In the genomic region with DNA sequence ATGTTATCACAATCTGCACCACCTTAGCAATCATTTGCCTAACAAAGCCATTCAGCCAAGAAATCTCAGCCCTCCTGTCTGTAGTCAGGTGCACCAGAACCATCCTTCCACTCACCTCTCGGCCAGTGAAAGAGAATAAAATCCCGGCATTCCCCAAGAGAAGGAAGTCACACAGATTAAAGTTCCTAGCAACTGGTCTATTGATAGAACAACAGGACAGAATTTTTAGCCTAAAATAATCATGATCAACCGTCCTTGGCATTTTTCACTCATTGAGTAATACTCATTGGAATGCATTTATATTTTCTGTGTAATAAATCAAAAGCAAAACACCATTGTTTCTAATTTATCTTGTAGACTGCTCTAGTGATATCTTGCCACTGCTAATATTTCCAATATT, we compare ENCODE assay signal across 27 cellular contexts.
A peak's percentile ranks its signal among the peaks of the same experiment; 100 is the strongest.
DNase-seq lines count a peak whose midpoint lies in the region; ATAC-seq and TF ChIP-seq lines count a peak whose summit lies in the region.
"Had no signal": no experiment of that assay in that cellular context is flagged by ENCODE, and none has a peak within 500 bp of the region (broad histone marks: within the 10 kb centered on the region; RNA-seq: fewer than 3 reads in every experiment).

No MANE protein-coding gene starts in this region.

- ATAC-seq in GM21737 (IDR thresholded peaks at IDR 0.05; ENCODE audit: unreplicated experiment): no peak
- ATAC-seq: activated naive CD4-positive, alpha-beta T cell treated with anti-CD3 and anti-CD28 coated beads, Interleukin-2, amount 50 U/mL, for 72 hours; left lobe of liver had no signal

- no peaks in the 10 kb centered on the region for H3K36me3 Mint-ChIP-seq in HFFc6 (ENCODE audit: low read depth)
- H3K36me3 Mint-ChIP-seq: activated naive CD4-positive, alpha-beta T cell treated with anti-CD3 and anti-CD28 coated beads, Interleukin-2, amount 50 U/mL, for 72 hours; CD4-positive, CD25-positive, alpha-beta regulatory T cell had no signal

- H3K9me3 Mint-ChIP-seq in HFFc6: no peaks in the 10 kb centered on the region
- H3K9me3 Mint-ChIP-seq: activated B cell treated with CpG ODN at 0.5 μM for 24 hours; activated naive CD4-positive, alpha-beta T cell treated with anti-CD3 and anti-CD28 coated beads, Interleukin-2, amount 50 U/mL, for 72 hours; T-helper 2 cell treated with Interferon-gamma antibody and Interleukin-4, amounts not matched to agents 5 μg/mL and 100 μg/mL, for 36 hours had no signal

- H3K4me3 ChIP-seq in brain microvascular endothelial cell (ENCODE audit: low read depth, low read length): no peak overlapping the region
- H3K4me3 ChIP-seq: breast epithelium, esophagus squamous epithelium, prostate gland, spleen, suprapubic skin had no signal

- H3K27me3 ChIP-seq in brain microvascular endothelial cell (replicated peaks): no peaks in the 10 kb centered on the region

- peak; percentile 42 for DNase-seq in A172 (ENCODE audit: low spot score)
- DNase-seq in HFFc6: peak; percentile 70
- DNase-seq in brain microvascular endothelial cell: peak; percentile 27
- DNase-seq in hepatic stellate cell (ENCODE audit: low spot score): peak; percentile 70
- no peak for DNase-seq in amygdala (lab: John Stamatoyannopoulos, UW)
- no peak for DNase-seq in KBM-7
- DNase-seq in stimulated activated CD4-positive, alpha-beta T cell treated with anti-CD3 and anti-CD28 coated beads, Interleukin-12 subunit alpha, Interleukin-12 subunit beta, amount 100 ng/mL, for 4 hours: no peak
- DNase-seq: activated B cell treated with CpG ODN at 0.5 μM for 24 hours; activated T-cell treated with anti-CD3 and anti-CD28 coated beads, Interleukin-2, amount 50 U/mL, for 48 hours; CD4-positive, CD25-positive, alpha-beta regulatory T cell; DND-41; esophagus squamous epithelium; H7; midbrain; NCI-H2081; NCI-H524; OCI-M1; spleen had no signal

- TF ChIP-seq CTCF in HFFc6 (IDR thresholded peaks at IDR 0.05): no peak
- no peak for TF ChIP-seq CTCF in brain microvascular endothelial cell (IDR thresholded peaks at IDR 0.05; ENCODE audit: low read depth, low read length, missing control alignments)

- H3K4me3 Mint-ChIP-seq in HFFc6: peak overlapping the region; percentile 65
- H3K4me3 Mint-ChIP-seq: activated B cell treated with CpG ODN at 0.5 μM for 24 hours; CD4-positive, CD25-positive, alpha-beta regulatory T cell; neural crest cell; T-helper 2 cell treated with Interferon-gamma antibody and Interleukin-4, amounts not matched to agents 5 μg/mL and 100 μg/mL, for 36 hours had no signal

- H3K4me1 Mint-ChIP-seq in HFFc6 (ENCODE audit: low read depth): peaks cover 22% of the 10 kb centered on the region
- H3K4me1 Mint-ChIP-seq: activated B cell treated with CpG ODN at 0.5 μM for 24 hours; CD4-positive, CD25-positive, alpha-beta regulatory T cell had no signal

- in situ Hi-C loops in brain microvascular endothelial cell (cut with HindIII; ENCODE audit: low pct_ligation_motif_present, low sequenced_read_pairs): no loop called here
- in situ Hi-C loops in KBM-7 (cut with MboI; ENCODE audit: low pct_unique_long_range_greater_than_20kb, low sequenced_read_pairs): no loop called here

- H3K27ac ChIP-seq in brain microvascular endothelial cell: no peak overlapping the region
- H3K27ac ChIP-seq: 22Rv1, breast epithelium, esophagus squamous epithelium, prostate gland, spleen, suprapubic skin had no signal

- no peaks in the 10 kb centered on the region for H3K36me3 ChIP-seq in brain microvascular endothelial cell (replicated peaks)
- H3K36me3 ChIP-seq: breast epithelium, esophagus squamous epithelium, prostate gland, spleen, suprapubic skin had no signal

- H3K27ac Mint-ChIP-seq in HFFc6: peak overlapping the region; percentile 95
- H3K27ac Mint-ChIP-seq: activated B cell treated with CpG ODN at 0.5 μM for 24 hours; activated naive CD4-positive, alpha-beta T cell treated with anti-CD3 and anti-CD28 coated beads, Interleukin-2, amount 50 U/mL, for 72 hours; CD4-positive, CD25-positive, alpha-beta regulatory T cell; T-helper 2 cell treated with Interferon-gamma antibody and Interleukin-4, amounts not matched to agents 5 μg/mL and 100 μg/mL, for 36 hours had no signal

- peaks cover 5% of the 10 kb centered on the region for H3K27me3 Mint-ChIP-seq in HFFc6 (ENCODE audit: insufficient read depth)
- H3K27me3 Mint-ChIP-seq: activated B cell treated with CpG ODN at 0.5 μM for 24 hours; CD4-positive, CD25-positive, alpha-beta regulatory T cell had no signal

Comparison
In these comparisons a context has a peak if more than half of its experiments do, and no peak if none do; other contexts are left out.
1. DNase-seq: peak in A172 (single experiment), HFFc6 (single experiment), brain microvascular endothelial cell (single experiment) and hepatic stellate cell (single experiment); none in amygdala (0 of 56), KBM-7 (single experiment) and stimulated activated CD4-positive, alpha-beta T cell treated with anti-CD3 and anti-CD28 coated beads, Interleukin-12 subunit alpha, Interleukin-12 subunit beta, amount 100 ng/mL, for 4 hours (single experiment).